Comparison of ENCODE assay signal across 34 cellular contexts in genomic region chr15:23890218-23890617, GRCh38.
DNase-seq lines count a peak whose midpoint lies in the region; ATAC-seq, FAIRE-seq and TF ChIP-seq lines count a peak whose summit lies in the region.
"Had no signal": no experiment of that assay in that cellular context is flagged by ENCODE, and none has a peak within 500 bp of the region (broad histone marks: within the 10 kb centered on the region; RNA-seq: fewer than 3 reads in every experiment).

No MANE protein-coding gene starts in this region.

- H3K27me3 ChIP-seq in HepG2 (ENCODE audit: control insufficient read depth in 1 of 2, insufficient read depth in 2 of 2, low read length in 2 of 2) (no peaks in the 10 kb centered on the region), right lobe of liver (no peaks in the 10 kb centered on the region), IMR-90 (ENCODE audit: control insufficient read depth, insufficient read depth, low read length) (no peaks in the 10 kb centered on the region), K562 (ENCODE audit: control insufficient read depth in 2 of 2, insufficient read depth in 2 of 2, low read length in 2 of 2) (no peaks in the 10 kb centered on the region)
- H3K27me3 ChIP-seq: BE2C; BLaER1; BLaER1 treated with 17β-estradiol and CSF1 and Interleukin-3, amounts not matched to agents 10 nM and 100 nM had no signal

- no peak overlapping the region for H2BK20ac ChIP-seq in IMR-90 (ENCODE audit: low read depth, low read length)

- no peak overlapping the region for H3K56ac ChIP-seq in IMR-90 (ENCODE audit: extremely low read depth, insufficient read depth, low read length)

- WGBS in HepG2 (ENCODE audit: low lambda C conversion rate) = 1% methylated on average over 2 of the region's 2 CpGs
- 27% methylated on average over 2 of the region's 2 CpGs for WGBS in right lobe of liver (ENCODE audit: insufficient coverage, low coverage, low lambda C conversion rate, missing lambda C conversion rate)
- 3% methylated on average over 2 of the region's 2 CpGs for WGBS in A549 (ENCODE audit: missing lambda C conversion rate)
- WGBS in IMR-90 (ENCODE audit: extremely low coverage in 2 of 2, insufficient read length in 1 of 2), 2 experiments = no CpG with 5 or more reads among the region's 2 CpGs
- WGBS in K562 (ENCODE audit: insufficient coverage, low coverage, missing lambda C conversion rate) = 0% methylated on average over 2 of the region's 2 CpGs

- CTCF ChIA-PET in HepG2 (lab: Yijun Ruan, JAX; ENCODE audit: low intra/inter-chr PET ratio, low total read pairs) (no interaction called here), A549 (lab: Yijun Ruan, JAX) (interaction anchor here (1.6 kb wide), 1 partner anchor 12 kb away, joined by 6 read pairs; no protein-coding TSS in a partner anchor), IMR-90 (lab: Yijun Ruan, JAX) (interaction anchor here (0.7 kb wide), 1 partner anchor 392 kb away, joined by 3 read pairs; no protein-coding TSS in a partner anchor), K562 (lab: Yijun Ruan, JAX; ENCODE audit: low intra/inter-chr PET ratio) (no interaction called here)

- H3K36me3 ChIP-seq in HepG2 (replicated peaks in 1 of 2; ENCODE audit: control insufficient read depth in 1 of 2, insufficient read depth in 2 of 2, low read length in 2 of 2) (no peaks in the 10 kb centered on the region), right lobe of liver (no peaks in the 10 kb centered on the region), IMR-90 (ENCODE audit: control insufficient read depth, insufficient read depth, low read length) (no peaks in the 10 kb centered on the region), K562 (ENCODE audit: control insufficient read depth, insufficient read depth, low read length) (no peaks in the 10 kb centered on the region)
- H3K36me3 ChIP-seq: BE2C; BLaER1; BLaER1 treated with 17β-estradiol and CSF1 and Interleukin-3, amounts not matched to agents 10 nM and 100 nM had no signal

- TF ChIP-seq RAD21 in HepG2 (CRISPR knock-in tag; IDR thresholded peaks at IDR 0.05) (no peak), A549 (conservative IDR thresholded peaks at IDR 0.05 in 1 of 2, IDR thresholded peaks at IDR 0.05 in 1 of 2) (no peak), IMR-90 (IDR thresholded peaks at IDR 0.05; ENCODE audit: low read length) (no peak), K562 (CRISPR knock-in tag; conservative IDR thresholded peaks at IDR 0.05 in 1 of 2, IDR thresholded peaks at IDR 0.05 in 1 of 2) (no peak)

- no peak overlapping the region for H3K9ac ChIP-seq in HepG2 (ENCODE audit: insufficient read depth, low read depth, low read length)
- no peak overlapping the region for H3K9ac ChIP-seq in IMR-90 (ENCODE audit: low read depth, low read length)
- no peak overlapping the region for H3K9ac ChIP-seq in K562 (ENCODE audit: insufficient read depth in 1 of 2, low read depth in 2 of 2, low read length in 2 of 2)
- H3K9ac ChIP-seq: BLaER1; BLaER1 treated with 17β-estradiol and CSF1 and Interleukin-3, amounts not matched to agents 10 nM and 100 nM had no signal

- no peak overlapping the region for H3K18ac ChIP-seq in IMR-90 (ENCODE audit: low read depth, low read length)

- no peak overlapping the region for H4K5ac ChIP-seq in IMR-90 (ENCODE audit: low read depth, low read length)

- H3K4me1 ChIP-seq in HepG2 (ENCODE audit: insufficient read depth, low read length) = no peaks in the 10 kb centered on the region
- H3K4me1 ChIP-seq in right lobe of liver = no peaks in the 10 kb centered on the region
- H3K4me1 ChIP-seq in A549 = no peaks in the 10 kb centered on the region
- no peaks in the 10 kb centered on the region for H3K4me1 ChIP-seq in IMR-90 (ENCODE audit: control insufficient read depth, insufficient read depth, low read length)
- no peaks in the 10 kb centered on the region for H3K4me1 ChIP-seq in K562 (replicated peaks in 1 of 2; ENCODE audit: control insufficient read depth in 2 of 2, insufficient read depth in 2 of 2, low read length in 2 of 2)
- H3K4me1 ChIP-seq: BE2C, Caco-2 had no signal

- no peak for FAIRE-seq in HepG2 (lab: Jason Lieb, UNC)
- peak; percentile 23 for FAIRE-seq in A549 (lab: Jason Lieb, UNC)
- no peak for FAIRE-seq in K562 (lab: Jason Lieb, UNC)
- FAIRE-seq: A204.1, D721Med had no signal

- no peak overlapping the region for H2BK5ac ChIP-seq in IMR-90 (ENCODE audit: low read depth, low read length, poor library complexity, severe bottlenecking)

- H3K4me3 ChIP-seq in HepG2 (replicated peaks in 1 of 3; ENCODE audit: insufficient read depth in 1 of 3, low read depth in 2 of 3, low read length in 3 of 3) = no peak overlapping the region
- H3K4me3 ChIP-seq in right lobe of liver = no peak overlapping the region
- H3K4me3 ChIP-seq in A549 = no peak overlapping the region
- no peak overlapping the region for H3K4me3 ChIP-seq in IMR-90 (ENCODE audit: insufficient read depth, low read depth, low read length)
- no peak overlapping the region for H3K4me3 ChIP-seq in K562
- H3K4me3 ChIP-seq: BLaER1; BLaER1 treated with 17β-estradiol and CSF1 and Interleukin-3, amounts not matched to agents 10 nM and 100 nM had no signal

- in situ Hi-C loops in HepG2 (cut with HindIII; ENCODE audit: extremely low pct_ligation_motif_present, low pct_unique_long_range_greater_than_20kb) = no loop called here
- in situ Hi-C loops in IMR-90 (cut with MboI; ENCODE audit: low sequenced_read_pairs) = no loop called here
- in situ Hi-C loops in K562 (cut with MboI) = no loop called here

- H2AK5ac ChIP-seq in IMR-90 (ENCODE audit: low read depth, low read length) = no peak overlapping the region

- no peak overlapping the region for H2AFZ ChIP-seq in HepG2 (ENCODE audit: low read length)
- H2AFZ ChIP-seq in IMR-90 (replicated peaks; ENCODE audit: low read length, poor library complexity) = no peak overlapping the region
- H2AFZ ChIP-seq in K562 (ENCODE audit: low read depth, low read length) = no peak overlapping the region

- no peak overlapping the region for H3K4me2 ChIP-seq in HepG2 (ENCODE audit: low read depth, low read length)
- H3K4me2 ChIP-seq in A549 = no peak overlapping the region
- H3K4me2 ChIP-seq in IMR-90 (ENCODE audit: low read depth, low read length) = no peak overlapping the region
- no peak overlapping the region for H3K4me2 ChIP-seq in K562 (ENCODE audit: insufficient read depth, low read length)
- H3K4me2 ChIP-seq: BLaER1; BLaER1 treated with 17β-estradiol and CSF1 and Interleukin-3, amounts not matched to agents 10 nM and 100 nM had no signal

- H2BK15ac ChIP-seq in IMR-90 (ENCODE audit: low read depth, low read length) = no peak overlapping the region

- TF ChIP-seq CTCF in HepG2 (CRISPR knock-in tag; IDR thresholded peaks at IDR 0.05) = no peak
- TF ChIP-seq CTCF in right lobe of liver (IDR thresholded peaks at IDR 0.05) = no peak
- TF ChIP-seq CTCF in A549 (IDR thresholded peaks at IDR 0.05) = no peak
- no peak for TF ChIP-seq CTCF in IMR-90 (conservative IDR thresholded peaks at IDR 0.05; ENCODE audit: low read depth, low read length)
- no peak for TF ChIP-seq CTCF in K562 (IDR thresholded peaks at IDR 0.05 in 2 of 3, conservative IDR thresholded peaks at IDR 0.05 in 1 of 3; ENCODE audit: insufficient read depth in 2 of 3, low read depth in 1 of 3, low read length in 3 of 3)

- no peak overlapping the region for H2BK120ac ChIP-seq in IMR-90 (ENCODE audit: low read depth, low read length)

- H3K79me1 ChIP-seq in IMR-90 (ENCODE audit: low read depth in 1 of 2, low read length in 2 of 2) = no peaks in the 10 kb centered on the region

- H3K9me1 ChIP-seq in IMR-90 (ENCODE audit: insufficient read depth, low read length) (no peaks in the 10 kb centered on the region), K562 (ENCODE audit: control insufficient read depth, insufficient read depth, low read length) (no peaks in the 10 kb centered on the region)

- TF ChIP-seq EP300 in HepG2 (IDR thresholded peaks at IDR 0.05; ENCODE audit: low read depth in 2 of 2, low read length in 2 of 2) (no peak), HepG2 (CRISPR knock-in tag; IDR thresholded peaks at IDR 0.05; ENCODE audit: borderline replicate concordance) (no peak), A549 (IDR thresholded peaks at IDR 0.05) (no peak), K562 (IDR thresholded peaks at IDR 0.05; ENCODE audit: low read length) (no peak)

- no peak overlapping the region for H3K14ac ChIP-seq in IMR-90 (replicated peaks; ENCODE audit: low read depth, low read length)

- BruUV-seq in HepG2 (replicated peaks; lab: Mats Ljungman, UMichigan) (no TSS peak), IMR-90 (replicated peaks; lab: Mats Ljungman, UMichigan) (no TSS peak), K562 (replicated peaks; lab: Mats Ljungman, UMichigan) (no TSS peak)

- H3K27ac ChIP-seq in HepG2 (ENCODE audit: extremely low read length, insufficient read depth, low read length) (no peak overlapping the region), right lobe of liver (no peak overlapping the region), A549 (no peak overlapping the region), IMR-90 (ENCODE audit: insufficient read depth, low read length) (no peak overlapping the region), K562 (ENCODE audit: extremely low read depth, low read depth, low read length) (no peak overlapping the region)
- H3K27ac ChIP-seq: 22Rv1; BLaER1; BLaER1 treated with 17β-estradiol and CSF1 and Interleukin-3, amounts not matched to agents 10 nM and 100 nM; C4-2B had no signal

- H4K20me1 ChIP-seq in HepG2 (ENCODE audit: insufficient read depth, low read length) (no peaks in the 10 kb centered on the region), IMR-90 (ENCODE audit: insufficient read depth, low read length) (no peaks in the 10 kb centered on the region), K562 (replicated peaks; ENCODE audit: control insufficient read depth, insufficient read depth, low read length) (no peaks in the 10 kb centered on the region)
- H4K20me1 ChIP-seq: BLaER1; BLaER1 treated with 17β-estradiol and CSF1 and Interleukin-3, amounts not matched to agents 10 nM and 100 nM had no signal

- no peak overlapping the region for H3K4ac ChIP-seq in IMR-90 (ENCODE audit: low read depth, low read length)

- H3K23ac ChIP-seq in IMR-90 (ENCODE audit: low read depth, low read length) = no peak overlapping the region

- intact Hi-C loops in HepG2 (cut with micrococcal nuclease; ENCODE audit: unreplicated experiment) (no loop called here), right lobe of liver (cut with DNase I) (no loop called here), IMR-90 (cut with micrococcal nuclease) (no loop called here), K562 (cut with micrococcal nuclease) (no loop called here)

- ATAC-seq in HepG2 (no peak), right lobe of liver (no peak), A549 (no peak), IMR-90 (ENCODE audit: low read depth) (no peak), K562 (no peak)
- ATAC-seq: CD8-positive, alpha-beta T cell had no signal

- no peaks in the 10 kb centered on the region for H3K79me2 ChIP-seq in HepG2 (ENCODE audit: insufficient read depth, low read length)
- no peaks in the 10 kb centered on the region for H3K79me2 ChIP-seq in K562 (ENCODE audit: control insufficient read depth, insufficient read depth, low read length)

- TF ChIP-seq POLR2A in HepG2 (IDR thresholded peaks at IDR 0.05; ENCODE audit: insufficient read depth in 1 of 2, low read depth in 2 of 2, low read length in 2 of 2) (no peak), right lobe of liver (IDR thresholded peaks at IDR 0.05) (no peak), A549 (IDR thresholded peaks at IDR 0.05; ENCODE audit: low read length) (no peak), IMR-90 (IDR thresholded peaks at IDR 0.05; ENCODE audit: low read depth, low read length) (no peak), K562 (conservative IDR thresholded peaks at IDR 0.05) (no peak)

- H3K9me3 ChIP-seq in HepG2 (ENCODE audit: low read length) = no peaks in the 10 kb centered on the region; the same call in 1 of the 2 replicates
- no peaks in the 10 kb centered on the region for H3K9me3 ChIP-seq in right lobe of liver
- H3K9me3 ChIP-seq in A549 = no peaks in the 10 kb centered on the region; the same call in 2 of the 3 replicates
- peaks cover 5% of the 10 kb centered on the region for H3K9me3 ChIP-seq in IMR-90 (ENCODE audit: control insufficient read depth, insufficient read depth, low read length)
- no peaks in the 10 kb centered on the region for H3K9me3 ChIP-seq in K562 (replicated peaks; ENCODE audit: control insufficient read depth, insufficient read depth, low read depth, low read length)
- H3K9me3 ChIP-seq: BE2C, BLaER1, Caco-2 had no signal

- POLR2A ChIA-PET in HepG2 (lab: Yijun Ruan, JAX) (no interaction called here), A549 (lab: Yijun Ruan, JAX) (no interaction called here), IMR-90 (lab: Charles Lee; ENCODE audit: unreplicated experiment) (no interaction called here), K562 (lab: Yijun Ruan, JAX) (no interaction called here)

- H4K8ac ChIP-seq in IMR-90 (ENCODE audit: low read depth in 2 of 2, low read length in 2 of 2) = no peak overlapping the region

- H4K91ac ChIP-seq in IMR-90 (ENCODE audit: insufficient read depth, low read depth, low read length) = no peak overlapping the region

- no peak overlapping the region for H2AK9ac ChIP-seq in IMR-90 (replicated peaks; ENCODE audit: low read depth, low read length, poor library complexity)

- DNase-seq in HepG2 (ENCODE audit: low spot score) = no peak
- no peak for DNase-seq in right lobe of liver
- DNase-seq in A549 (ENCODE audit: low read depth in 1 of 2, low spot score in 1 of 2) = no peak
- DNase-seq in IMR-90 = no peak
- DNase-seq in K562 (ENCODE audit: extremely low read depth in 1 of 4, low spot score in 3 of 4) = no peak
- DNase-seq in activated CD8-positive, alpha-beta memory T cell treated with anti-CD3 and anti-CD28 coated beads, Interleukin-2, amount 50 U/mL, for 4 hours = no peak
- no peak for DNase-seq in AG08395 (ENCODE audit: low spot score)
- no peak for DNase-seq in NCI-H1105 (lab: John Stamatoyannopoulos, UW)
- DNase-seq: 8988T; ACHN; AML-193; BE2C; C1 segment of cervical spinal cord; Caco-2; Calu3; CD4-positive, alpha-beta memory T cell; CD4-positive, alpha-beta T cell; CD4-positive, CD25-positive, alpha-beta regulatory T cell; CD8-positive, alpha-beta memory T cell; CD8-positive, alpha-beta T cell; COR-L47; DMS 273 treated with DMSO at 0.1 percent for 48 hours; DMS153; DMS53; DMS79; DMS79 treated with DMSO at 0.1 percent for 48 hours; DND-41; EL had no signal

- dilution Hi-C loops in IMR-90 (cut with HindIII; ENCODE audit: low sequenced_read_pairs, unreplicated experiment) = no loop called here

Comparison
In these comparisons a context has a peak if more than half of its experiments do, and no peak if none do; other contexts are left out.
1. CTCF ChIA-PET loops: an anchor here in A549 (1.6 kb wide) and IMR-90 (0.7 kb wide); none called in HepG2 and K562.
2. Of the 241 proteins assayed by ChIP-seq in both HepG2 and K562: peak only in HepG2: RAD51; only in K562: TFE3; in both: none; in neither: 239.